In genomic region chr17:79391808-79392233, GRCh38 we compare ENCODE assay signal across 9 cellular contexts.
DNase-seq lines count a peak whose midpoint lies in the region; ATAC-seq and TF ChIP-seq lines count a peak whose summit lies in the region.
"Had no signal": no experiment of that assay in that cellular context is flagged by ENCODE, and none has a peak within 500 bp of the region (broad histone marks: within the 10 kb centered on the region; RNA-seq: fewer than 3 reads in every experiment).

No MANE protein-coding gene starts in this region.

- POLR2A ChIA-PET in MCF 10A (lab: Yijun Ruan, JAX), result interaction anchor here (0.6 to 2.6 kb wide), 7 partner anchors 9 to 348 kb away, joined by 3 to 12 read pairs (median 5); no protein-coding TSS in a partner anchor

- no TSS peak for BruUV-seq in MCF 10A (replicated peaks; lab: Mats Ljungman, UMichigan)

- DNase-seq in NCI-H2081 (lab: John Stamatoyannopoulos, UW) (peak; percentile 47 to 57), NCI-H2081 treated with DMSO at 0.1 percent for 48 hours (lab: John Stamatoyannopoulos, UW) (no peak), NCI-H2171 treated with DMSO at 0.1 percent for 48 hours (lab: John Stamatoyannopoulos, UW) (peak; percentile 62), MCF 10A (ENCODE audit: unreplicated experiment) (peak; percentile 64), iris pigment epithelial cell (ENCODE audit: low read depth) (peak; percentile 61)
- peak; percentile 27 to 54 for DNase-seq in stimulated activated CD4-positive, alpha-beta T cell treated with anti-CD3 and anti-CD28 coated beads, Interleukin-1b, Interleukin-23, amount 100 ng/mL, for 1 hour (ENCODE audit: low read depth in 2 of 2)

- no peaks in the 10 kb centered on the region for H3K4me1 Mint-ChIP-seq in MCF 10A (ENCODE audit: insufficient read depth, unreplicated experiment)

- peak; percentile 97 for TF ChIP-seq CTCF in VCaP (conservative IDR thresholded peaks at IDR 0.05)
- TF ChIP-seq CTCF in MCF 10A (IDR thresholded peaks at IDR 0.05; ENCODE audit: unreplicated experiment), result peak; percentile 73

- no peak for ATAC-seq in HG03135 (IDR thresholded peaks at IDR 0.05; ENCODE audit: unreplicated experiment)

- H3K4me3 Mint-ChIP-seq in MCF 10A (ENCODE audit: unreplicated experiment), result no peak overlapping the region

- H3K9me3 Mint-ChIP-seq in MCF 10A (ENCODE audit: unreplicated experiment), result no peaks in the 10 kb centered on the region

- H3K27ac Mint-ChIP-seq in MCF 10A (ENCODE audit: low read depth, unreplicated experiment), result no peak overlapping the region

- H3K27me3 Mint-ChIP-seq in MCF 10A (ENCODE audit: insufficient read depth, unreplicated experiment), result peaks cover 81% of the 10 kb centered on the region

- intact Hi-C loops in MCF 10A (cut with micrococcal nuclease), result loop anchor here (2.0 to 10.0 kb wide), 2 partner anchors 317 to 377 kb away; no protein-coding TSS in a partner anchor

- H3K36me3 Mint-ChIP-seq in MCF 10A (ENCODE audit: insufficient read depth, unreplicated experiment), result no peaks in the 10 kb centered on the region

- CTCF ChIA-PET in MCF 10A (lab: Yijun Ruan, JAX), result interaction anchor here (0.6 to 13.5 kb wide), 42 partner anchors 10 to 465 kb away, joined by 3 to 273 read pairs (median 4); no protein-coding TSS in a partner anchor

- no peak overlapping the region for H3K27ac ChIP-seq in VCaP
- H3K27ac ChIP-seq: BLaER1 had no signal
